In genomic region chr16:58259995-58260394, GRCh38 we compare ENCODE assay signal across 8 cellular contexts. TPM values are rescaled to one million over a fixed set of nuclear protein-coding genes. Genes with fewer than 3 reads are reported as not detected.
"Had no signal": no experiment of that assay in that cellular context is flagged by ENCODE, and none has a peak within 500 bp of the region (broad histone marks: within the 10 kb centered on the region; RNA-seq: fewer than 3 reads in every experiment).

No MANE protein-coding gene starts in this region.

- FAIRE-seq: G401.6, GM12878, GM12891, GM12892, GM18507 had no signal

- DNase-seq: GDM1, GF-D8 had no signal

- ATAC-seq: GM12878 had no signal

- H3K4me3 ChIP-seq: GM12878 had no signal

RNA-seq across cellular contexts. Expression of gene PRSS54, which starts 34.8 kb away (rescaled TPM):
- total RNA-seq: G401, GM12878 had no signal
- polyA plus RNA-seq: GM12878 had no signal
